27 cellular contexts compared by ENCODE assay signal in the genomic region with DNA sequence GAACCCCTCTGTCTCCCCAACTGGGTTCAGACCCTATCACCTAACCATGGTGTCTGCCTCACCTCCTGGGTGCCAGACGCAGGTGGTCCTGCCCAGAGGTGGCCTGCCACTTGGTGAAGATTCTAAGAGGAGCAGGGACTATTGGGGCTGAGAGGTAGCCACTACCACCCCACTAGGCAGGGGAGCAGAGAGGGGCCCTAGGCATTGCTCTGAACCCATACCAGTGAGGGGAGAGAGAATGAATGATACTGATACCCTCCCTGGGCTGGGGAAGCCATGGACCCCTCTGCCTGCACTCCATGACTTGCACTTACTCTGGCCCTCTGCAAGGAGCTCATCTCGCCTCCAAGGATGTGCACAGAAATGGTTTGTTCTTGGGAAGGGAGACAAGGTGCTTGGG. TPM values are rescaled to one million over a fixed set of nuclear protein-coding genes. Genes with fewer than 3 reads are reported as not detected.
"Had no signal": no experiment of that assay in that cellular context is flagged by ENCODE, and none has a peak within 500 bp of the region (broad histone marks: within the 10 kb centered on the region; RNA-seq: fewer than 3 reads in every experiment).

No MANE protein-coding gene starts in this region.

- H3K4me3 Mint-ChIP-seq: activated B cell treated with CpG ODN at 0.5 μM for 24 hours; activated CD4-positive, alpha-beta T cell treated with anti-CD3 and anti-CD28 coated beads for 36 hours; activated naive CD4-positive, alpha-beta T cell treated with anti-CD3 and anti-CD28 coated beads, Interleukin-2, amount 50 U/mL, for 24 hours; activated T-cell treated with anti-CD3 and anti-CD28 coated beads, Interleukin-2, amount 50 U/mL, for 72 hours; brain; central memory CD8-positive, alpha-beta T cell; memory B cell; stimulated activated naive B cell treated with anti-CD40 and anti-IgM and Interleukin-4, amounts not matched to agents 10 μg/mL and 1 μg/mL and 100 μg/mL, for 72 hours had no signal

- H3K9me3 ChIP-seq: gastroesophageal sphincter, thoracic aorta, upper lobe of left lung had no signal

- H3K4me3 ChIP-seq: coronary artery, gastroesophageal sphincter, smooth muscle cell, thoracic aorta, upper lobe of left lung had no signal

- H3K9me3 Mint-ChIP-seq: activated B cell treated with CpG ODN at 0.5 μM for 24 hours; activated naive CD4-positive, alpha-beta T cell treated with anti-CD3 and anti-CD28 coated beads, Interleukin-2, amount 50 U/mL, for 24 hours; activated T-cell treated with anti-CD3 and anti-CD28 coated beads, Interleukin-2, amount 50 U/mL, for 72 hours; brain; central memory CD8-positive, alpha-beta T cell; memory B cell; stimulated activated naive B cell treated with anti-CD40 and anti-IgM and Interleukin-4, amounts not matched to agents 10 μg/mL and 1 μg/mL and 100 μg/mL, for 72 hours had no signal

- H3K4me2 ChIP-seq: smooth muscle cell had no signal

- H3K27ac Mint-ChIP-seq: activated B cell treated with CpG ODN at 0.5 μM for 24 hours; activated CD4-positive, alpha-beta T cell treated with anti-CD3 and anti-CD28 coated beads for 36 hours; activated naive CD4-positive, alpha-beta T cell treated with anti-CD3 and anti-CD28 coated beads, Interleukin-2, amount 50 U/mL, for 24 hours; activated T-cell treated with anti-CD3 and anti-CD28 coated beads, Interleukin-2, amount 50 U/mL, for 72 hours; memory B cell; stimulated activated naive B cell treated with anti-CD40 and anti-IgM and Interleukin-4, amounts not matched to agents 10 μg/mL and 1 μg/mL and 100 μg/mL, for 72 hours had no signal

- H3K4me1 ChIP-seq: upper lobe of left lung had no signal

- H3K27ac ChIP-seq: coronary artery, epithelial cell of prostate, gastroesophageal sphincter, thoracic aorta, upper lobe of left lung had no signal

- DNase-seq: activated B cell treated with CpG ODN at 0.5 μM for 24 hours; activated CD4-positive, alpha-beta T cell treated with anti-CD3 and anti-CD28 coated beads for 36 hours; activated CD4-positive, alpha-beta T cell treated with anti-CD3 and anti-CD28 coated beads, Interleukin-2, amount 50 U/mL, for 4 hours; activated CD8-positive, alpha-beta memory T cell treated with anti-CD3 and anti-CD28 coated beads, Interleukin-2, amount 50 U/mL, for 48 hours; activated gamma-delta T cell; activated T-cell treated with anti-CD3 and anti-CD28 coated beads, Interleukin-2, amount 50 U/mL, for 72 hours; aorta; head of caudate nucleus; stimulated activated CD4-positive, alpha-beta T cell treated with anti-CD3 and anti-CD28 coated beads, Interleukin-15, amount 100 ng/mL, for 24 hours; stimulated activated CD8-positive, alpha-beta memory T cell treated with anti-CD3 and anti-CD28 coated beads, Interleukin-4, amount 100 ng/mL, for 48 hours; stimulated activated naive B cell treated with anti-CD40 and anti-IgM and Interleukin-4, amounts not matched to agents 10 μg/mL and 1 μg/mL and 100 μg/mL, for 72 hours; T1000; upper lobe of left lung had no signal

- H3K27me3 Mint-ChIP-seq: activated B cell treated with CpG ODN at 0.5 μM for 24 hours; activated CD4-positive, alpha-beta T cell treated with anti-CD3 and anti-CD28 coated beads for 36 hours; activated naive CD4-positive, alpha-beta T cell treated with anti-CD3 and anti-CD28 coated beads, Interleukin-2, amount 50 U/mL, for 24 hours; brain; central memory CD8-positive, alpha-beta T cell; memory B cell; stimulated activated naive B cell treated with anti-CD40 and anti-IgM and Interleukin-4, amounts not matched to agents 10 μg/mL and 1 μg/mL and 100 μg/mL, for 72 hours had no signal

- H3K27me3 ChIP-seq: gastroesophageal sphincter, upper lobe of left lung had no signal

- FAIRE-seq: keratinocyte had no signal

- ATAC-seq: activated CD4-positive, alpha-beta T cell treated with anti-CD3 and anti-CD28 coated beads for 36 hours; activated T-cell treated with anti-CD3 and anti-CD28 coated beads, Interleukin-2, amount 50 U/mL, for 72 hours; gastroesophageal sphincter; sciatic nerve; stimulated activated naive B cell treated with anti-CD40 and anti-IgM and Interleukin-4, amounts not matched to agents 10 μg/mL and 1 μg/mL and 100 μg/mL, for 72 hours had no signal

RNA-seq across cellular contexts. Expression of a gene that starts 31.7 kb away (rescaled TPM):
- total RNA-seq: activated CD8-positive, alpha-beta memory T cell treated with anti-CD3 and anti-CD28 coated beads for 36 hours; renal cortical epithelial cell; sciatic nerve; smooth muscle cell; T-helper 1 cell treated with Interleukin-12 subunit alpha and Interleukin-12 subunit beta and Interleukin-4 antibody, amounts not matched to agents 30 ng/mL and 1 ng/mL, for 36 hours; thoracic aorta had no signal
